Comparison of ENCODE assay signal across 1 cellular context in the genomic region with DNA sequence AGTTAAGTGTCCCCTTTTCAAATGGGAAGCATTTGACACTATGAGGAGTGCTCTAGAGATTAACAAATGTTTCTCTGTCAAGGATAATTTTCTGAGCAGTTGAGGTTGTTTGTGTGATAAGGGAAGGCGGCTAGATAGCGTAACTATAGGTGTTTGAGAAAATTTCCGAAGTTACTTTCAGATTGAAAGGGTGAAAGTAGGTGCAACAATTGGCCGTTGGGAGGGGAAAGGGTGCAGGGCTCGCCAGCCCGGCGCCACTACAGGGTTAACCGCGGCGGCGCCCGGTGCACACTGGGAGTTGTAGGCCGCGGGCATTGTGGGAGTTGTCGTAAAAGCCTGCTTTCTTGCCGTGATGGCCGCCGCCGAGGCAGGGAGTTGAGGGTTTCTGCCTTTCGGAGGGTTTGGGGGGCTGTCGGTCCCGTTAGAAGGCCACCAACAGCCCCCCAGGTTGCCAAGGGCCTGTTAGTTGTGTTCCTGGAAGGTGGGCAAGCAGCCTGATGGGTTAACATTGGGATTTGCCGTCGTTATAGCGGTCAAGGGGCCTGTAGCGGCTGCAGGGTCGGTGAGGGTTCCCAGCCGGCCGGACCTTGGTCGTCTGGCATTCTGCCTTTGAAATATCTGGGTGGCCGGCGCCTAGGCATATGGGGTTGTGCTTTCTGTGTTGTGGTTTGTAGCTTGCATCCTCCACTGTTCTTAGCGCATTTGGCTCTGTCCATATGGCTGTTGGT.
TF ChIP-seq lines count a peak whose summit lies in the region.

No MANE protein-coding gene starts in this region.

TF ChIP-seq in H1, 55 proteins besides CTCF, POLR2A, EP300 and RAD21:
- TF ChIP-seq GTF2F1 (IDR thresholded peaks at IDR 0.05; ENCODE audit: borderline replicate concordance, low read depth, low read length) (no peak), TAF1 (IDR thresholded peaks at IDR 0.05; ENCODE audit: low read depth, low read length) (peak; percentile 87), ASH2L (IDR thresholded peaks at IDR 0.05; ENCODE audit: low read length) (peak; percentile 61), RBBP5 (IDR thresholded peaks at IDR 0.05; ENCODE audit: borderline replicate concordance, low read depth, low read length) (0 out of 2 replicates have a peak, but pooled peaks have one; percentile 31), SP1 (IDR thresholded peaks at IDR 0.05; ENCODE audit: low read depth, low read length) (0 out of 2 replicates have a peak, but pooled peaks have one; percentile 39), CBX5 (IDR thresholded peaks at IDR 0.05; ENCODE audit: low read depth, low read length) (no peak), SIRT6 (IDR thresholded peaks at IDR 0.05; ENCODE audit: low read length) (no peak), HDAC2 (IDR thresholded peaks at IDR 0.05; ENCODE audit: borderline replicate concordance in 1 of 2, low read depth in 2 of 2, low read length in 2 of 2) (peak in 1 of 2 experiments; percentile 68; a peak in 1 of 4 replicates), CEBPB (IDR thresholded peaks at IDR 0.05; ENCODE audit: low read depth, low read length) (no peak), EGR1 (IDR thresholded peaks at IDR 0.05; ENCODE audit: borderline replicate concordance, low read depth, low read length) (no peak), KDM1A (IDR thresholded peaks at IDR 0.05; ENCODE audit: borderline replicate concordance, low read length) (no peak), YY1 (IDR thresholded peaks at IDR 0.05; ENCODE audit: low read depth, low read length) (peak; percentile 98), CREB1 (IDR thresholded peaks at IDR 0.05) (peak; percentile 44; the same call in 1 of the 2 replicates), PHF8 (conservative IDR thresholded peaks at IDR 0.05; ENCODE audit: low read depth, low read length) (peak; percentile 88), ZNF274 (IDR thresholded peaks at IDR 0.05; ENCODE audit: borderline replicate concordance, extremely low read depth, low read length) (no peak), ATF3 (IDR thresholded peaks at IDR 0.05; ENCODE audit: insufficient read depth, low read depth, low read length) (peak; percentile 90), SIN3A (conservative IDR thresholded peaks at IDR 0.05 in 1 of 2, IDR thresholded peaks at IDR 0.05 in 1 of 2; ENCODE audit: low read depth in 1 of 2, low read length in 2 of 2) (peak in 1 of 2 experiments; percentile 90; a peak in 2 of 4 replicates), BACH1 (IDR thresholded peaks at IDR 0.05; ENCODE audit: low read length) (no peak), POLR2AphosphoS5 (IDR thresholded peaks at IDR 0.05; ENCODE audit: low read depth, low read length) (peak; percentile 68; the same call in 1 of the 2 replicates), SIX5 (IDR thresholded peaks at IDR 0.05; ENCODE audit: low read depth, low read length) (peak; percentile 87), RXRA (IDR thresholded peaks at IDR 0.05; ENCODE audit: insufficient read depth, low read depth, low read length) (no peak), SP4 (IDR thresholded peaks at IDR 0.05; ENCODE audit: low read length) (no peak), TBP (IDR thresholded peaks at IDR 0.05; ENCODE audit: low read depth, low read length) (peak; percentile 45; the same call in 1 of the 2 replicates), KDM4A (IDR thresholded peaks at IDR 0.05; ENCODE audit: low read depth, low read length, severe bottlenecking) (peak; percentile 72), MAFK (IDR thresholded peaks at IDR 0.05; ENCODE audit: low read depth, low read length) (no peak), KDM5A (IDR thresholded peaks at IDR 0.05; ENCODE audit: low read length) (peak; percentile 98), SRF (IDR thresholded peaks at IDR 0.05; ENCODE audit: low read depth, low read length) (no peak), BRCA1 (IDR thresholded peaks at IDR 0.05; ENCODE audit: low read depth, low read length) (no peak), TAF7 (optimal IDR thresholded peaks at IDR 0.05; ENCODE audit: borderline replicate concordance, low read depth, low read length) (peak; percentile 37), E2F6 (IDR thresholded peaks at IDR 0.05) (peak; percentile 18; the same call in 1 of the 2 replicates)
